Comparison of ENCODE assay signal across 14 cellular contexts in genomic region chr1:44420535-44420934, GRCh38. TPM values are rescaled to one million over a fixed set of nuclear protein-coding genes. Genes with fewer than 3 reads are reported as not detected.
DNase-seq lines count a peak whose midpoint lies in the region; ATAC-seq and TF ChIP-seq lines count a peak whose summit lies in the region.
"Had no signal": no experiment of that assay in that cellular context is flagged by ENCODE, and none has a peak within 500 bp of the region (broad histone marks: within the 10 kb centered on the region; RNA-seq: fewer than 3 reads in every experiment).

No MANE protein-coding gene starts in this region.

- no peak overlapping the region for H3K9ac ChIP-seq in neural progenitor cell

- H3K27ac Mint-ChIP-seq in endothelial cell (ENCODE audit: unreplicated experiment) (peak overlapping the region; percentile 16), neural progenitor cell (no peak overlapping the region)
- H3K27ac Mint-ChIP-seq: CD4-positive, CD25-positive, alpha-beta regulatory T cell; H9 had no signal

- no peak for TF ChIP-seq POLR2A in prostate gland (IDR thresholded peaks at IDR 0.05)

- WGBS in prostate gland: 74% methylated on average over 2 of the region's 2 CpGs

- no peak overlapping the region for H3K4me3 Mint-ChIP-seq in endothelial cell (ENCODE audit: unreplicated experiment)
- H3K4me3 Mint-ChIP-seq in neural progenitor cell: no peak overlapping the region
- H3K4me3 Mint-ChIP-seq: CD4-positive, CD25-positive, alpha-beta regulatory T cell; H9 had no signal

- no peaks in the 10 kb centered on the region for H3K36me3 Mint-ChIP-seq in endothelial cell (ENCODE audit: low read depth, unreplicated experiment)
- H3K36me3 Mint-ChIP-seq in neural progenitor cell: no peaks in the 10 kb centered on the region
- H3K36me3 Mint-ChIP-seq: CD4-positive, CD25-positive, alpha-beta regulatory T cell had no signal

- H2AFZ ChIP-seq in neural progenitor cell (replicated peaks): no peak overlapping the region

- no peaks in the 10 kb centered on the region for H3K79me2 ChIP-seq in neural progenitor cell (ENCODE audit: low read depth)

- H3K27ac ChIP-seq in WERI-Rb-1 (peak overlapping the region; percentile 89), neural progenitor cell (no peak overlapping the region), prostate gland (no peak overlapping the region)

- peaks cover 4% of the 10 kb centered on the region for H3K27me3 Mint-ChIP-seq in endothelial cell (ENCODE audit: unreplicated experiment)
- H3K27me3 Mint-ChIP-seq in neural progenitor cell (ENCODE audit: insufficient read depth, low read depth): peaks cover 37% of the 10 kb centered on the region

- H3F3A ChIP-seq in neural progenitor cell (ENCODE audit: low read depth): peaks cover 55% of the 10 kb centered on the region

- H3K27me3 ChIP-seq in WERI-Rb-1 (ENCODE audit: insufficient read depth, low read depth, severe bottlenecking): peaks cover 5% of the 10 kb centered on the region
- H3K27me3 ChIP-seq in neural progenitor cell: peaks cover 100% of the 10 kb centered on the region
- H3K27me3 ChIP-seq in prostate gland (replicated peaks; ENCODE audit: insufficient read depth): peaks cover 25% of the 10 kb centered on the region

- H3K36me3 ChIP-seq in WERI-Rb-1 (no peaks in the 10 kb centered on the region), neural progenitor cell (no peaks in the 10 kb centered on the region), prostate gland (no peaks in the 10 kb centered on the region)
- H3K36me3 ChIP-seq: BE2C had no signal

- H3K4me3 ChIP-seq in WERI-Rb-1 (ENCODE audit: low read depth, low read length): no peak overlapping the region
- no peak overlapping the region for H3K4me3 ChIP-seq in neural progenitor cell
- H3K4me3 ChIP-seq in prostate gland: no peak overlapping the region

- intact Hi-C loops in prostate gland (cut with DNase I): no loop called here

- H3K9me3 Mint-ChIP-seq in endothelial cell (ENCODE audit: unreplicated experiment): no peaks in the 10 kb centered on the region
- no peaks in the 10 kb centered on the region for H3K9me3 Mint-ChIP-seq in neural progenitor cell
- H3K9me3 Mint-ChIP-seq: H9 had no signal

- H3K4me1 Mint-ChIP-seq in endothelial cell (ENCODE audit: unreplicated experiment): peaks cover 78% of the 10 kb centered on the region
- H3K4me1 Mint-ChIP-seq in neural progenitor cell: peaks cover 54% of the 10 kb centered on the region

- peak overlapping the region; percentile 42 for H3K4me2 ChIP-seq in neural progenitor cell

- no peaks in the 10 kb centered on the region for H3K9me3 ChIP-seq in WERI-Rb-1 (ENCODE audit: severe bottlenecking)
- no peaks in the 10 kb centered on the region for H3K9me3 ChIP-seq in neural progenitor cell (ENCODE audit: low read depth)
- H3K9me3 ChIP-seq in prostate gland: no peaks in the 10 kb centered on the region
- H3K9me3 ChIP-seq: BE2C, Caco-2 had no signal

- TF ChIP-seq CTCF in WERI-Rb-1 (IDR thresholded peaks at IDR 0.05; ENCODE audit: low read depth, low read length): no peak
- no peak for TF ChIP-seq CTCF in endothelial cell (IDR thresholded peaks at IDR 0.05; ENCODE audit: unreplicated experiment)
- no peak for TF ChIP-seq CTCF in neural progenitor cell (IDR thresholded peaks at IDR 0.05)
- no peak for TF ChIP-seq CTCF in prostate gland (IDR thresholded peaks at IDR 0.05)

- peaks cover 36% of the 10 kb centered on the region for H3K4me1 ChIP-seq in neural progenitor cell
- no peaks in the 10 kb centered on the region for H3K4me1 ChIP-seq in prostate gland (replicated peaks)
- H3K4me1 ChIP-seq: BE2C, Caco-2 had no signal

- DNase-seq in KG1 (lab: John Stamatoyannopoulos, UW) (peak; percentile 46), WERI-Rb-1 (no peak), endothelial cell (ENCODE audit: low spot score) (no peak), neural progenitor cell (ENCODE audit: low spot score) (no peak), NCI-H2227 (lab: John Stamatoyannopoulos, UW; ENCODE audit: unreplicated experiment) (no peak), prostate gland (ENCODE audit: low spot score) (no peak)
- DNase-seq: ACHN; BE2C; C1 segment of cervical spinal cord; Caco-2; CD4-positive, CD25-positive, alpha-beta regulatory T cell; GOT3; H9 had no signal

- peaks cover 64% of the 10 kb centered on the region for H4K20me1 ChIP-seq in neural progenitor cell (ENCODE audit: low read depth)

- no peak for ATAC-seq in HG03378 (IDR thresholded peaks at IDR 0.05; ENCODE audit: unreplicated experiment)

RNA-seq across cellular contexts. Expression of gene RNF220, which starts 15.5 kb away (rescaled TPM):
- total RNA-seq in endothelial cell (ENCODE audit: unreplicated experiment) (87.5 TPM), neural progenitor cell (ENCODE audit: low replicate concordance) (93.8 and 133 TPM in 2 replicates), prostate gland (100 to 1,000 TPM; 116 to 147 TPM)
